ENCODE assay signal across 8 cellular contexts in the genomic region with DNA sequence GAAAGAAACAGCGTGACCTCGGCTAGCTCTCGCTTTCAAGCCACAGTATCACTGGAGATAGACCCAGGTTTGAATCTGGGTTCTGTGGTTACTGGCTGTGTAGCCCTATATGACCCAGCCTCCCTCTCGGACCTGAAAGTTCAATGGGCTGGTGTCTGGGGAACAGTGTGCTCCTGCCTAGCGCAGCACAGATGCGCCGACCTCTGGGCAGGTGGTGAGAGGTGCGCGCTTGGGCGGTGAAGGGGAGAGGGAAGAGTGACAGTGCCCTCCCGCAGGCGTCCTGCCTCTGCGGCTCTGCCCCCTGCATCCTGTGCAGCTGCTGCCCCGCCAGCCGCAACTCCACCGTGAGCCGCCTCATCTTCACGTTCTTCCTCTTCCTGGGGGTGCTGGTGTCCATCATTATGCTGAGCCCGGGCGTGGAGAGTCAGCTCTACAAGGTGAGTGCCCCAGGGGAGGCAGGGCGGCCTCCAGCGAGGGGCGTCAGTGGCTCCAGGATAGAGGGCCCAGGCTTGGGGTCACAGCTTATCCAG.
A peak's percentile ranks its signal among the peaks of the same experiment; 100 is the strongest.
DNase-seq lines count a peak whose midpoint lies in the region; ATAC-seq and TF ChIP-seq lines count a peak whose summit lies in the region.

No MANE protein-coding gene starts in this region.

- DNase-seq in GM10266 (ENCODE audit: extremely low spot score): no peak
- DNase-seq in SHP77 treated with DMSO at 0.1 percent for 48 hours (lab: John Stamatoyannopoulos, UW): peak; percentile 11
- no peak for DNase-seq in HuH-7.5 (ENCODE audit: low spot score)
- DNase-seq in activated CD4-positive, alpha-beta T cell treated with anti-CD3 and anti-CD28 coated beads for 48 hours: no peak
- DNase-seq in cortex of kidney (lab: John Stamatoyannopoulos, UW): no peak
- DNase-seq in NCI-H2029 treated with DMSO at 0.1 percent for 48 hours (lab: John Stamatoyannopoulos, UW): no peak

- TF ChIP-seq CTCF in GM10266 (IDR thresholded peaks at IDR 0.05; ENCODE audit: control insufficient read depth, insufficient read depth, low read depth, missing control alignments): peak; percentile 3

- ATAC-seq in GM19397 (IDR thresholded peaks at IDR 0.05; ENCODE audit: unreplicated experiment) (peak; percentile 80), HG03097 (IDR thresholded peaks at IDR 0.05; ENCODE audit: low FRiP score, unreplicated experiment) (peak; percentile 75)
